In the genomic region with DNA sequence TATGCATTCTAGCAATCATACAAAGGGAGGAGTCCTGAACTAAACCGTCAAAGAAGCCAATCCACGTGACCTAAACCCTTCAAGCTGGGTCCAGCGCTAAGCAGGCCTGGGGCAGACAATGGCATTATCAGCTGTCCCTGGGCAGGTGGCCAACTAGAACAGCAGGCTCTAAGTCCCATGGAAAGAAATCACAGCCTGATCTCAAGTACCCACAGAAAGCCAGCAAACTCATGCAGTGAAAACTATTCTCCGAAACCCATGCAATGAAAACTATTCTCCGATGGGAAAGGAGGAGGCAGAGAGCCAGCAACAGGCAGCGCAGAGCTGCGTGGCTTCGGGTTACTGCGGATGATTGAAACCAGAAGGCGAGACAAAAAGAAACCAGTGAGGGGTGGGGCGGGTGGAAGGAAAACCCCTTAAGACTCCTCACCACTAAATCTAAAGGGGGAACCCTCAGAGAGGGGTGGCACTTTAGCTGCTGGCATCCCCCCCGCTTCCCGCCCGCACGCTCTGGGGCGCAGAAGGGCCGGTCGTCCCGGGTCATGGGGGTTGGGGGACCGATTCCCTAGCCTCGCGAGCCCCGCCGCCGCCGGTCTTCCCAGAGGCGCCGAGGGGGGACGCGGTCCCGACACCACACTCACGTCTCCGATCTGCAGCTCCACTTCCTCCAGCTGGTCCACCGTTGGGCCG, we compare ENCODE assay signal across 8 cellular contexts. TPM values are rescaled to one million over a fixed set of nuclear protein-coding genes. Genes with fewer than 3 reads are reported as not detected.
DNase-seq lines count a peak whose midpoint lies in the region; ATAC-seq and TF ChIP-seq lines count a peak whose summit lies in the region.

No MANE protein-coding gene starts in this region.

- H3K9ac ChIP-seq in KMS-11 (peak overlapping the region; percentile 90), trophoblast cell (ENCODE audit: low read length) (peak overlapping the region; percentile 75)

- no peaks in the 10 kb centered on the region for H3K9me3 ChIP-seq in SJSA1 (replicated peaks)
- no peaks in the 10 kb centered on the region for H3K9me3 ChIP-seq in trophoblast cell (ENCODE audit: insufficient read depth, low read depth, low read length)
- H3K9me3 ChIP-seq in upper lobe of right lung = no peaks in the 10 kb centered on the region

- H4K91ac ChIP-seq in trophoblast cell (ENCODE audit: low read depth, low read length) = peak overlapping the region; percentile 46

- peak overlapping the region; percentile 75 for H3K4me2 ChIP-seq in KMS-11
- H3K4me2 ChIP-seq in trophoblast cell (ENCODE audit: low read length) = peak overlapping the region; percentile 60

- H3K4me1 ChIP-seq in KMS-11 (ENCODE audit: low read depth, poor library complexity, severe bottlenecking) = peaks cover 33% of the 10 kb centered on the region
- H3K4me1 ChIP-seq in SJSA1 (replicated peaks) = peaks cover 11% of the 10 kb centered on the region; the same call in 1 of the 2 replicates
- peaks cover 0 to 3% of the 10 kb centered on the region in 2 experiments for H3K4me1 ChIP-seq in trophoblast cell (ENCODE audit: control insufficient read depth in 1 of 2, insufficient read depth in 2 of 2, low read length in 2 of 2)
- peaks cover 12% of the 10 kb centered on the region for H3K4me1 ChIP-seq in upper lobe of right lung

- peak overlapping the region; percentile 63 for H4K8ac ChIP-seq in trophoblast cell (ENCODE audit: low read depth, low read length)

- H4K12ac ChIP-seq in trophoblast cell (ENCODE audit: low read depth, low read length) = peak overlapping the region; percentile 49

- no peak overlapping the region for H2BK120ac ChIP-seq in trophoblast cell (ENCODE audit: insufficient read depth, low read length, poor library complexity)

- no CpG with 5 or more reads among the region's 35 CpGs for WGBS in trophoblast cell (ENCODE audit: extremely low coverage, insufficient coverage, insufficient read length)

- H3K79me2 ChIP-seq in KMS-11 (ENCODE audit: insufficient read depth, low read depth) (peaks cover 44% of the 10 kb centered on the region), trophoblast cell (ENCODE audit: control insufficient read depth, insufficient read depth, low read length, poor library complexity) (peaks cover 4% of the 10 kb centered on the region)

- intact Hi-C loops in cardiac septum (cut with DNase I) (loop anchor here (5.0 kb wide), 2 partner anchors 51 to 181 kb away; a partner anchor contains a TSS), upper lobe of right lung (cut with DNase I) (no loop called here)

- peak overlapping the region; percentile 40 for H3K18ac ChIP-seq in trophoblast cell (ENCODE audit: low read length)

- no peak overlapping the region for H2AK5ac ChIP-seq in trophoblast cell (ENCODE audit: low read length)

- peak; percentile 85 for DNase-seq in EH (ENCODE audit: low read depth)
- DNase-seq in SJSA1 (ENCODE audit: low read depth in 1 of 2, low spot score in 2 of 2) = peak; percentile 80 to 81
- DNase-seq in activated naive CD8-positive, alpha-beta T cell treated with anti-CD3 and anti-CD28 coated beads, Interleukin-2, amount 50 U/mL, for 16 hours (ENCODE audit: low read depth, low spot score) = peak; percentile 42
- peak; percentile 83 for DNase-seq in cardiac septum (ENCODE audit: low spot score)
- DNase-seq in trophoblast cell = peak; percentile 18 to 33
- peak; percentile 69 for DNase-seq in upper lobe of right lung

- H3K4me3 ChIP-seq in KMS-11 (IDR thresholded peaks at IDR 0.05; ENCODE audit: insufficient read depth, low read depth, low read length) (peak overlapping the region; percentile 32), SJSA1 (peak overlapping the region; percentile 75), trophoblast cell (ENCODE audit: low read depth, low read length) (peak overlapping the region; percentile 96), upper lobe of right lung (peak overlapping the region; percentile 69)

- H3K36me3 ChIP-seq in KMS-11 (ENCODE audit: insufficient read depth) = no peaks in the 10 kb centered on the region
- peaks cover 17% of the 10 kb centered on the region for H3K36me3 ChIP-seq in SJSA1
- H3K36me3 ChIP-seq in trophoblast cell (ENCODE audit: control insufficient read depth in 1 of 2, insufficient read depth in 2 of 2, low read length in 2 of 2) = no peaks in the 10 kb centered on the region
- no peaks in the 10 kb centered on the region for H3K36me3 ChIP-seq in upper lobe of right lung

- H2AFZ ChIP-seq in KMS-11 (ENCODE audit: low read depth) (peak overlapping the region; percentile 96), trophoblast cell (ENCODE audit: insufficient read depth, low read length, poor library complexity) (peak overlapping the region; percentile 86)

- H4K20me1 ChIP-seq in KMS-11 (ENCODE audit: insufficient read depth) = no peaks in the 10 kb centered on the region; the same call in 1 of the 2 replicates

- no peak overlapping the region for H2BK12ac ChIP-seq in trophoblast cell (ENCODE audit: low read length)

- ATAC-seq in GM21723 (IDR thresholded peaks at IDR 0.05; ENCODE audit: unreplicated experiment) (peak; percentile 36), upper lobe of right lung (no peak)

- H3K27me3 ChIP-seq in KMS-11 (ENCODE audit: insufficient read depth, low read depth) (no peaks in the 10 kb centered on the region), SJSA1 (replicated peaks) (no peaks in the 10 kb centered on the region), trophoblast cell (ENCODE audit: insufficient read depth, low read length) (no peaks in the 10 kb centered on the region), upper lobe of right lung (no peaks in the 10 kb centered on the region)

- H3K14ac ChIP-seq in trophoblast cell (ENCODE audit: low read length) = peak overlapping the region; percentile 56

- H3K79me1 ChIP-seq in trophoblast cell (ENCODE audit: low read length) = peaks cover 6% of the 10 kb centered on the region

- H3K27ac ChIP-seq in KMS-11 (peak overlapping the region; percentile 91), SJSA1 (peak overlapping the region; percentile 86), trophoblast cell (ENCODE audit: low read depth, low read length) (peak overlapping the region; percentile 30), upper lobe of right lung (peak overlapping the region; percentile 93)

- H3K4ac ChIP-seq in trophoblast cell (ENCODE audit: low read depth, low read length) = peak overlapping the region; percentile 64

- H2BK5ac ChIP-seq in trophoblast cell (ENCODE audit: low read depth, low read length, poor library complexity) = peak overlapping the region; percentile 42

- TF ChIP-seq CTCF in KMS-11 (conservative IDR thresholded peaks at IDR 0.05; ENCODE audit: low read depth, low read length) (no peak), upper lobe of right lung (IDR thresholded peaks at IDR 0.05) (no peak)

- H3K23ac ChIP-seq in trophoblast cell (ENCODE audit: low read length) = no peak overlapping the region

RNA-seq across cellular contexts. Expression of a gene that starts 0.6 kb away (rescaled TPM):
- 22.7 and 32.6 TPM in 2 replicates for total RNA-seq in SJSA1 (2014; rRNA removed; shearing (Covaris generic))
- total RNA-seq in cardiac septum (3.0 TPM), upper lobe of right lung (3.9 TPM)
- polyA plus RNA-seq in trophoblast cell (2013) = 10.3 TPM in 2 replicates

RNA-seq across cellular contexts. Expression of a gene that starts 1.0 kb away (rescaled TPM):
- 17.6 and 21.1 TPM in 2 replicates for total RNA-seq in SJSA1 (2014; rRNA removed; shearing (Covaris generic))
- total RNA-seq in cardiac septum (131 TPM), upper lobe of right lung (30.4 TPM)
- 10.1 and 11.8 TPM in 2 replicates for polyA plus RNA-seq in trophoblast cell (2013)

RNA-seq across cellular contexts. Expression of a gene that starts 52.1 kb away (rescaled TPM):
- 56.4 and 59.7 TPM in 2 replicates for total RNA-seq in SJSA1 (2014; rRNA removed; shearing (Covaris generic))
- total RNA-seq in cardiac septum (31.9 TPM), upper lobe of right lung (19.7 TPM)
- polyA plus RNA-seq in trophoblast cell (2013) = 31.1 and 32.2 TPM in 2 replicates

Comparison
In these comparisons a context has a peak if more than half of its experiments do, and no peak if none do; other contexts are left out.
1. DNase-seq: peak in every context shown above with its lines; median percentile 85 in EH; 83 in cardiac septum; 80 in SJSA1; 69 in upper lobe of right lung; 42 in activated naive CD8-positive, alpha-beta T cell treated with anti-CD3 and anti-CD28 coated beads, Interleukin-2, amount 50 U/mL, for 16 hours; 26 in trophoblast cell.
2. H3K27ac ChIP-seq: peak in every context shown above with its lines; median percentile 93 in upper lobe of right lung; 91 in KMS-11; 86 in SJSA1; 30 in trophoblast cell.
3. H3K4me3 ChIP-seq: peak in every context shown above with its lines; median percentile 96 in trophoblast cell; 75 in SJSA1; 69 in upper lobe of right lung; 32 in KMS-11.